In genomic region chr9:21546949-21547348, GRCh38 we compare ENCODE assay signal across 1 cellular context.
TF ChIP-seq lines count a peak whose summit lies in the region.

No MANE protein-coding gene starts in this region.

TF ChIP-seq in IMR-90, 13 proteins besides CTCF, POLR2A, EP300 and RAD21:
- no peak for TF ChIP-seq MXI1 (IDR thresholded peaks at IDR 0.05; ENCODE audit: borderline replicate concordance, low read depth, low read length)
- no peak for TF ChIP-seq RCOR1 (IDR thresholded peaks at IDR 0.05; ENCODE audit: insufficient replicate concordance, low read length)
- TF ChIP-seq NFE2L2 (IDR thresholded peaks at IDR 0.05; ENCODE audit: low read depth, low read length), result no peak
